10 cellular contexts compared by ENCODE assay signal in the genomic region with DNA sequence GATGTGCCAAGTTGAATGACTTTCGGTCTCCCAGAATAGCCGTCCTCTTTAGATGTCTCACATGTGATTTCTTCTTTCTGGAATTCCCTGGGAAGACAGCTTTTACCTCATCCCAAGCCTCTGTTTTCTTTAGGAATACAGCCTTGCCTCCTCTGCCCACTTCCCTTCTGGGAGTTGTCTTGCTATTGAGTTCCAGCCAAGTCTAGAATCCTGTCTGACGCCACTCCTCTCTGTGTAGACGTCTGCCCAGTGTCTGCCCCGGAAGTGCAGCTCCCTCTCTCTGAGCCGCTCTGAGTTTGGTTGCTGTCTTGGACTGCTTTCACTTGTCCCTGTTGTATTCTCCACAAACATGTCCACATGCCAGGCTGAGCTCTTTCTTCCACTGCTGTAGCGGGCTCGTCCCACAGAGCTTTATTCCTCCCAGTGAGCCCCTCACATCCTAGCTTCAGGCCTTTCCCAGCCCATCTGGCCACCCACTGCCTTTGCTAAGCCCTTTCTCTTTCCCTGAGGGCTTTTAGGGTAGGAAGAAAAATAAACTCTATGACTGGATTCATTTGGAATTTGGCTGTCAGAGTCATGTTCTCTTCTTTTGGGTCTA. TPM values are rescaled to one million over a fixed set of nuclear protein-coding genes. Genes with fewer than 3 reads are reported as not detected.
DNase-seq lines count a peak whose midpoint lies in the region; ATAC-seq and TF ChIP-seq lines count a peak whose summit lies in the region.
"Had no signal": no experiment of that assay in that cellular context is flagged by ENCODE, and none has a peak within 500 bp of the region (broad histone marks: within the 10 kb centered on the region; RNA-seq: fewer than 3 reads in every experiment).

No MANE protein-coding gene starts in this region.

- DNase-seq in EH (ENCODE audit: low read depth) (peak; percentile 99), glomerular visceral epithelial cell (ENCODE audit: extremely low spot score) (peak; percentile 83), HEK293T (ENCODE audit: extremely low spot score) (no peak), NCI-H128 (lab: John Stamatoyannopoulos, UW; ENCODE audit: unreplicated experiment) (no peak)
- DNase-seq in activated CD8-positive, alpha-beta memory T cell treated with anti-CD3 and anti-CD28 coated beads, Interleukin-2, amount 10 ng/mL, durations not matched to agents 7 days and 5 days = no peak
- no peak for DNase-seq in stimulated activated CD4-positive, alpha-beta T cell treated with anti-CD3 and anti-CD28 coated beads, Interleukin-1b, Interleukin-23, amount 100 ng/mL, for 48 hours
- DNase-seq: endodermal cell, T-cell had no signal

- no peaks in the 10 kb centered on the region for H3K4me1 Mint-ChIP-seq in activated CD8-positive, alpha-beta memory T cell treated with anti-CD3 and anti-CD28 coated beads, Interleukin-2, amount 10 ng/mL, durations not matched to agents 7 days and 5 days
- H3K4me1 Mint-ChIP-seq: endodermal cell, T-cell had no signal

- no peak overlapping the region for H3K9ac ChIP-seq in rectal smooth muscle tissue (ENCODE audit: low read length)

- peak overlapping the region; percentile 86 for H3K27ac ChIP-seq in rectal smooth muscle tissue (ENCODE audit: low read depth, low read length)

- no peaks in the 10 kb centered on the region for H3K9me3 Mint-ChIP-seq in activated CD8-positive, alpha-beta memory T cell treated with anti-CD3 and anti-CD28 coated beads, Interleukin-2, amount 10 ng/mL, durations not matched to agents 7 days and 5 days (ENCODE audit: low read depth)

- no peak overlapping the region for H3K4me3 Mint-ChIP-seq in activated CD8-positive, alpha-beta memory T cell treated with anti-CD3 and anti-CD28 coated beads, Interleukin-2, amount 10 ng/mL, durations not matched to agents 7 days and 5 days
- H3K4me3 Mint-ChIP-seq: endodermal cell, T-cell had no signal

- peaks cover 6% of the 10 kb centered on the region for H3K4me1 ChIP-seq in rectal smooth muscle tissue (ENCODE audit: control insufficient read depth, insufficient read depth, low read length)

- H3K36me3 ChIP-seq in rectal smooth muscle tissue (ENCODE audit: control insufficient read depth, insufficient read depth, low read length) = no peaks in the 10 kb centered on the region

- H3K36me3 Mint-ChIP-seq in activated CD8-positive, alpha-beta memory T cell treated with anti-CD3 and anti-CD28 coated beads, Interleukin-2, amount 10 ng/mL, durations not matched to agents 7 days and 5 days = no peaks in the 10 kb centered on the region
- H3K36me3 Mint-ChIP-seq: T-cell had no signal

- H3K27me3 Mint-ChIP-seq in activated CD8-positive, alpha-beta memory T cell treated with anti-CD3 and anti-CD28 coated beads, Interleukin-2, amount 10 ng/mL, durations not matched to agents 7 days and 5 days = peaks cover 51% of the 10 kb centered on the region

- CTCF ChIA-PET in HEK293T (lab: Yijun Ruan, JAX) = interaction anchor here (1.2 to 2.2 kb wide), 2 partner anchors 45 to 81 kb away, joined by 3 to 8 read pairs; no protein-coding TSS in a partner anchor
- CTCF ChIA-PET in activated CD8-positive, alpha-beta memory T cell treated with anti-CD3 and anti-CD28 coated beads, Interleukin-2, amount 10 ng/mL, durations not matched to agents 7 days and 5 days (lab: Charles Lee) = interaction anchor here (1.2 kb wide), 1 partner anchor 44 kb away, joined by 3 read pairs; no protein-coding TSS in a partner anchor

- peak overlapping the region; percentile 48 for H3K4me3 ChIP-seq in WI38 (ENCODE audit: low read depth, low read length)
- peak overlapping the region; percentile 22 for H3K4me3 ChIP-seq in rectal smooth muscle tissue (ENCODE audit: low read length)

- POLR2A ChIA-PET in HEK293T (lab: Yijun Ruan, JAX) = interaction anchor here (0.9 to 1.4 kb wide), 4 partner anchors 9 to 80 kb away, joined by 3 to 5 read pairs (median 4); a partner anchor contains a TSS

- no peak for TF ChIP-seq CTCF in WI38 (IDR thresholded peaks at IDR 0.05; ENCODE audit: low read depth, low read length)

- H3K27ac Mint-ChIP-seq in activated CD8-positive, alpha-beta memory T cell treated with anti-CD3 and anti-CD28 coated beads, Interleukin-2, amount 10 ng/mL, durations not matched to agents 7 days and 5 days = no peak overlapping the region
- H3K27ac Mint-ChIP-seq: endodermal cell, T-cell had no signal

- ATAC-seq in activated CD8-positive, alpha-beta memory T cell treated with anti-CD3 and anti-CD28 coated beads, Interleukin-2, amount 10 ng/mL, durations not matched to agents 7 days and 5 days = no peak
- ATAC-seq: T-cell had no signal

- no peaks in the 10 kb centered on the region for H3K27me3 ChIP-seq in rectal smooth muscle tissue (ENCODE audit: control insufficient read depth, insufficient read depth, low read length)

TF ChIP-seq in HEK293T, 16 proteins besides CTCF, POLR2A, EP300 and RAD21:
- TF ChIP-seq TARDBP (IDR thresholded peaks at IDR 0.05) (no peak), LEF1 (IDR thresholded peaks at IDR 0.05; ENCODE audit: borderline replicate concordance) (no peak), ARNT (IDR thresholded peaks at IDR 0.05) (no peak), ELF4 (IDR thresholded peaks at IDR 0.05) (no peak), ZNF384 (IDR thresholded peaks at IDR 0.05) (no peak), FOXM1 (IDR thresholded peaks at IDR 0.05; ENCODE audit: borderline replicate concordance) (no peak), NFRKB (IDR thresholded peaks at IDR 0.05) (no peak), SP1 (IDR thresholded peaks at IDR 0.05) (no peak), FOXA1 (IDR thresholded peaks at IDR 0.05) (no peak), FOXK2 (IDR thresholded peaks at IDR 0.05) (no peak), BHLHE40 (IDR thresholded peaks at IDR 0.05; ENCODE audit: borderline replicate concordance) (no peak), CTBP1 (IDR thresholded peaks at IDR 0.05; ENCODE audit: borderline replicate concordance) (no peak), L3MBTL2 (conservative IDR thresholded peaks at IDR 0.05) (no peak)
- TF ChIP-seq, protein P1, sequence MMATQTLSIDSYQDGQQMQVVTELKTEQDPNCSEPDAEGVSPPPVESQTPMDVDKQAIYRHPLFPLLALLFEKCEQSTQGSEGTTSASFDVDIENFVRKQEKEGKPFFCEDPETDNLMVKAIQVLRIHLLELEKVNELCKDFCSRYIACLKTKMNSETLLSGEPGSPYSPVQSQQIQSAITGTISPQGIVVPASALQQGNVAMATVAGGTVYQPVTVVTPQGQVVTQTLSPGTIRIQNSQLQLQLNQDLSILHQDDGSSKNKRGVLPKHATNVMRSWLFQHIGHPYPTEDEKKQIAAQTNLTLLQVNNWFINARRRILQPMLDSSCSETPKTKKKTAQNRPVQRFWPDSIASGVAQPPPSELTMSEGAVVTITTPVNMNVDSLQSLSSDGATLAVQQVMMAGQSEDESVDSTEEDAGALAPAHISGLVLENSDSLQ (IDR thresholded peaks at IDR 0.05) = no peak

RNA-seq across cellular contexts. Expression of a gene that starts 9.0 kb away (rescaled TPM):
- total RNA-seq in activated CD8-positive, alpha-beta memory T cell treated with anti-CD3 and anti-CD28 coated beads, Interleukin-2, amount 10 ng/mL, durations not matched to agents 7 days and 5 days = under 1 TPM in 1 of 2 experiments, not detected in 1; 0.35 TPM

Comparison
In these comparisons a context has a peak if more than half of its experiments do, and no peak if none do; other contexts are left out.
1. DNase-seq: peak in EH (single experiment) and glomerular visceral epithelial cell (single experiment); none in HEK293T (single experiment), activated CD8-positive, alpha-beta memory T cell treated with anti-CD3 and anti-CD28 coated beads, Interleukin-2, amount 10 ng/mL, durations not matched to agents 7 days and 5 days (single experiment), NCI-H128 (single experiment) and stimulated activated CD4-positive, alpha-beta T cell treated with anti-CD3 and anti-CD28 coated beads, Interleukin-1b, Interleukin-23, amount 100 ng/mL, for 48 hours (single experiment).